In the genomic region with DNA sequence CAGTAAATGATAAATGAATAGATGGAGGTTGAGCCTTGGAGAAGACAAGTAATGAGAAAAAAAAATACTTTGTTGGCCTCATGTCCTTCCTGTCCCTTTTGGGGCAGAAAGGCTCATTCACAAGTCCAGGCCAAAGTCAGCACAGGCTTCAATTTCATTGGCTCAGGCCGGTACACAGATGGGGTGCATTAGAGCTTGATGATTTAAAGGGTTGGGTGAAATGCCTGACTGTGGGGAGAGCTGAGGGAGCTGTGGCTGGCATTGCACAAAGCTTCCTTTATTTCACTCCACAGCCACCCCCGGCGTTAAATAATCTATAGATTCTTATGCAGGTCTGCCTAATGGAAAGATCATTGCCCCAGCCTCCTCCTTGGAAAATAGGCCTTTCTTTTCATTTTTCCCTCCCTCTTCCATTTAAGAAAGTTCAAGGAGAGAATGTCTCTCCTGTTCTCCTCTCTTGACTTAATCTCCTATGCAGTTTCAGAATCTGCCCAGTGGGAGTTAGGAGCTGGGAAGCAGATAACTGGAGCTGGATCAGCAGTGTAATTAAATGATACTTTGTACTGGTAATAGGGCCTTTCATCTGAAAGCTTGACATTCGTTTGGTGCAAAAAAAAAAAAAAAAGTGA, we compare ENCODE assay signal across 14 cellular contexts. TPM values are rescaled to one million over a fixed set of nuclear protein-coding genes. Genes with fewer than 3 reads are reported as not detected.
A peak's percentile ranks its signal among the peaks of the same experiment; 100 is the strongest.
DNase-seq lines count a peak whose midpoint lies in the region; ATAC-seq and TF ChIP-seq lines count a peak whose summit lies in the region.
"Had no signal": no experiment of that assay in that cellular context is flagged by ENCODE, and none has a peak within 500 bp of the region (broad histone marks: within the 10 kb centered on the region; RNA-seq: fewer than 3 reads in every experiment).

No MANE protein-coding gene starts in this region.

- H2AK5ac ChIP-seq in mesenchymal stem cell (ENCODE audit: low read length, severe bottlenecking): peak overlapping the region; percentile 34

- no peak overlapping the region for H2BK12ac ChIP-seq in mesenchymal stem cell (ENCODE audit: low read length in 2 of 2)

- peaks cover 59% of the 10 kb centered on the region for H3K4me1 ChIP-seq in CD8-positive, alpha-beta T cell (ENCODE audit: insufficient read depth, low read length)
- H3K4me1 ChIP-seq in mesenchymal stem cell (ENCODE audit: control insufficient read depth, insufficient read depth, low read depth, low read length) (peaks cover 9% of the 10 kb centered on the region), OCI-LY7 (ENCODE audit: insufficient read depth, low read length, poor library complexity, severe bottlenecking) (peaks cover 25% of the 10 kb centered on the region)

- no peak overlapping the region for H3K18ac ChIP-seq in mesenchymal stem cell (ENCODE audit: low read depth in 1 of 2, low read length in 2 of 2)

- H3K79me2 ChIP-seq in OCI-LY7 (ENCODE audit: insufficient read depth, low read depth, low read length): no peaks in the 10 kb centered on the region

- DNase-seq in CD8-positive, alpha-beta T cell: no peak
- DNase-seq in mesenchymal stem cell: no peak
- DNase-seq in superior temporal gyrus (ENCODE audit: extremely low spot score): peak; percentile 86
- no peak for DNase-seq in T1000 (lab: John Stamatoyannopoulos, UW)
- DNase-seq in OCI-LY7 (ENCODE audit: low spot score): no peak
- no peak for DNase-seq in central memory CD4-positive, alpha-beta T cell
- DNase-seq: activated CD4-positive, CD25-positive, alpha-beta regulatory T cell; activated CD8-positive, alpha-beta memory T cell treated with anti-CD3 and anti-CD28 coated beads, Interleukin-2, amount 50 U/mL, for 48 hours; effector CD8-positive, alpha-beta T cell; left colon; stimulated activated CD4-positive, alpha-beta T cell treated with anti-CD3 and anti-CD28 coated beads, Interleukin-15, amount 100 ng/mL, for 24 hours had no signal

- TF ChIP-seq CTCF in CD8-positive, alpha-beta T cell (IDR thresholded peaks at IDR 0.05): no peak
- no peak for TF ChIP-seq CTCF in OCI-LY7 (conservative IDR thresholded peaks at IDR 0.05; ENCODE audit: low read length)

- H3K9ac ChIP-seq in mesenchymal stem cell (ENCODE audit: low read length): no peak overlapping the region

- H2BK120ac ChIP-seq in mesenchymal stem cell (ENCODE audit: low read depth, low read length): no peak overlapping the region

- BruUV-seq in OCI-LY7 (replicated peaks; lab: Mats Ljungman, UMichigan): no TSS peak

- no peak overlapping the region for H3K4ac ChIP-seq in mesenchymal stem cell (ENCODE audit: low read depth in 1 of 2, low read length in 2 of 2)

- no peak overlapping the region for H3K4me3 Mint-ChIP-seq in CD8-positive, alpha-beta T cell

- POLR2A ChIA-PET in CD8-positive, alpha-beta T cell (lab: Charles Lee): interaction anchor here (0.9 to 1.4 kb wide), 4 partner anchors 10 to 29 kb away, joined by 3 to 5 read pairs (median 4); no protein-coding TSS in a partner anchor
- POLR2A ChIA-PET in OCI-LY7 (lab: Charles Lee): interaction anchor here (1.1 to 2.0 kb wide), 2 partner anchors 10 to 20 kb away, joined by 3 to 7 read pairs; no protein-coding TSS in a partner anchor

- no peak for ATAC-seq in CD8-positive, alpha-beta T cell
- ATAC-seq in GM18520 (IDR thresholded peaks at IDR 0.05; ENCODE audit: unreplicated experiment): no peak
- ATAC-seq: left colon had no signal

- H3K27ac Mint-ChIP-seq in CD8-positive, alpha-beta T cell: peak overlapping the region; percentile 83

- peaks cover 53% of the 10 kb centered on the region for H3K36me3 Mint-ChIP-seq in CD8-positive, alpha-beta T cell

- no peaks in the 10 kb centered on the region for H3K36me3 ChIP-seq in CD8-positive, alpha-beta T cell (ENCODE audit: insufficient read depth, low read length)
- peaks cover 9 to 25% of the 10 kb centered on the region in 2 experiments for H3K36me3 ChIP-seq in mesenchymal stem cell (ENCODE audit: control insufficient read depth in 1 of 2, insufficient read depth in 2 of 2, low read depth in 1 of 2, low read length in 2 of 2)
- no peaks in the 10 kb centered on the region; the same call in 1 of the 2 replicates for H3K36me3 ChIP-seq in OCI-LY7 (ENCODE audit: insufficient read depth, low read length)
- H3K36me3 ChIP-seq: HAP-1 had no signal

- no peak overlapping the region for H3K27ac ChIP-seq in CD8-positive, alpha-beta T cell (ENCODE audit: low read depth, low read length)
- H3K27ac ChIP-seq in cingulate gyrus (ENCODE audit: low read depth, low read length) (peak overlapping the region; percentile 75), mesenchymal stem cell (ENCODE audit: low read length, poor library complexity, severe bottlenecking) (no peak overlapping the region), OCI-LY7 (ENCODE audit: low read depth, low read length, poor library complexity, severe bottlenecking) (no peak overlapping the region)

- intact Hi-C loops in CD8-positive, alpha-beta T cell (cut with DNase I, micrococcal nuclease): loop anchor here in 1 of 2 experiments (2.0 kb wide), 1 partner anchor 23 kb away; no protein-coding TSS in a partner anchor
- intact Hi-C loops in OCI-LY7 (cut with micrococcal nuclease; ENCODE audit: unreplicated experiment): no loop called here

- H3K79me1 ChIP-seq in mesenchymal stem cell (replicated peaks; ENCODE audit: low read length, poor library complexity, severe bottlenecking): peaks cover 30% of the 10 kb centered on the region

- H4K20me1 ChIP-seq in OCI-LY7 (ENCODE audit: insufficient read depth, low read length): no peaks in the 10 kb centered on the region

- H3K4me3 ChIP-seq in CD8-positive, alpha-beta T cell (ENCODE audit: low read depth, low read length): no peak overlapping the region
- H3K4me3 ChIP-seq in mesenchymal stem cell (ENCODE audit: insufficient read depth in 1 of 2, low read depth in 1 of 2, low read length in 2 of 2) (no peak overlapping the region), OCI-LY7 (ENCODE audit: low read depth, low read length, poor library complexity, severe bottlenecking) (no peak overlapping the region)
- H3K4me3 ChIP-seq: HAP-1 had no signal

- no peaks in the 10 kb centered on the region for H3K9me2 ChIP-seq in OCI-LY7 (ENCODE audit: insufficient read depth, low read length)

- no peak overlapping the region for H4K91ac ChIP-seq in mesenchymal stem cell (ENCODE audit: low read length)

- no peak overlapping the region for H3K23ac ChIP-seq in mesenchymal stem cell (ENCODE audit: low read length in 2 of 2)

- CTCF ChIA-PET in CD8-positive, alpha-beta T cell (lab: Charles Lee): interaction anchor here (0.8 to 2.1 kb wide), 7 partner anchors 10 to 86 kb away, joined by 3 to 11 read pairs (median 5); no protein-coding TSS in a partner anchor
- CTCF ChIA-PET in OCI-LY7 (lab: Charles Lee; ENCODE audit: unreplicated experiment): interaction anchor here (0.6 kb wide), 1 partner anchor 28 kb away, joined by 4 read pairs; no protein-coding TSS in a partner anchor

- no peak overlapping the region for H2BK15ac ChIP-seq in mesenchymal stem cell (ENCODE audit: low read depth, poor library complexity, severe bottlenecking)

- H3K9me3 Mint-ChIP-seq in CD8-positive, alpha-beta T cell: peaks cover 5% of the 10 kb centered on the region

- no peak overlapping the region for H2BK5ac ChIP-seq in mesenchymal stem cell (ENCODE audit: low read depth, low read length, poor library complexity, severe bottlenecking)

- no peaks in the 10 kb centered on the region for H3K27me3 Mint-ChIP-seq in CD8-positive, alpha-beta T cell (ENCODE audit: low read depth)

- H3K4me1 Mint-ChIP-seq in CD8-positive, alpha-beta T cell (ENCODE audit: low read depth): peaks cover 84% of the 10 kb centered on the region

- WGBS in mesenchymal stem cell: 98% methylated on average over 4 of the region's 4 CpGs

- no peaks in the 10 kb centered on the region for H3K27me3 ChIP-seq in CD8-positive, alpha-beta T cell (ENCODE audit: insufficient read depth, low read length)
- peaks cover 0 to 16% of the 10 kb centered on the region in 2 experiments for H3K27me3 ChIP-seq in mesenchymal stem cell (ENCODE audit: control insufficient read depth in 1 of 2, insufficient read depth in 1 of 2, low read length in 2 of 2)

- H3K9me3 ChIP-seq in CD8-positive, alpha-beta T cell (ENCODE audit: low read length): no peaks in the 10 kb centered on the region
- no peaks in the 10 kb centered on the region for H3K9me3 ChIP-seq in mesenchymal stem cell (ENCODE audit: control insufficient read depth, low read length)
- H3K9me3 ChIP-seq in OCI-LY7 (ENCODE audit: low read length): no peaks in the 10 kb centered on the region
- H3K9me3 ChIP-seq: HAP-1 had no signal

- H3K14ac ChIP-seq in mesenchymal stem cell (ENCODE audit: low read length in 2 of 2): no peak overlapping the region

- H3K4me2 ChIP-seq in mesenchymal stem cell (ENCODE audit: low read length, poor library complexity, severe bottlenecking): no peak overlapping the region
- no peak overlapping the region for H3K4me2 ChIP-seq in OCI-LY7 (ENCODE audit: low read length)

- H2AFZ ChIP-seq in mesenchymal stem cell (ENCODE audit: low read depth, low read length) (no peak overlapping the region), OCI-LY7 (ENCODE audit: low read length) (no peak overlapping the region)

- no peak overlapping the region for H4K8ac ChIP-seq in mesenchymal stem cell (ENCODE audit: low read length)

RNA-seq across cellular contexts. Expression of a gene that starts 24.4 kb away (rescaled TPM):
- 10 to 100 TPM; 48.7 to 54.4 TPM for total RNA-seq in CD8-positive, alpha-beta T cell
- 10.5 TPM for polyA plus RNA-seq in mesenchymal stem cell (2013, experiment 1 of 2)
- polyA plus RNA-seq in mesenchymal stem cell (2013, experiment 2 of 2): 10.8 TPM
- total RNA-seq in OCI-LY7 (2014; rRNA removed; shearing (Covaris generic)): 0.88 and 2.2 TPM in 2 replicates
- 3.1 and 5.1 TPM in 2 replicates for total RNA-seq in OCI-LY7 (2022)

Comparison
In these comparisons a context has a peak if more than half of its experiments do, and no peak if none do; other contexts are left out.
1. RNA of a gene that starts 24.4 kb away (total RNA-seq): 48.7 to 54.4 TPM in CD8-positive, alpha-beta T cell; 0.88 to 5.1 TPM in OCI-LY7; every median in the first group is over 4 times any median in the second.